8 cellular contexts compared by ENCODE assay signal in genomic region chr3:128725932-128726690, GRCh38. TPM values are rescaled to one million over a fixed set of nuclear protein-coding genes. Genes with fewer than 3 reads are reported as not detected.
DNase-seq lines count a peak whose midpoint lies in the region; ATAC-seq lines count a peak whose summit lies in the region.

TSS of gene RAB7A (plus strand) at chr3:128726183. CDS start at chr3:128795368, 69,185 bp downstream.

- peaks cover 0 to 15% (median 4%) of the 10 kb centered on the region in 3 donors for H3K36me3 Mint-ChIP-seq in CD8-positive, alpha-beta memory T cell

- peak; percentile 95 to 98 (median 96) for DNase-seq in CD8-positive, alpha-beta memory T cell
- peak; percentile 91 for DNase-seq in HS-5 (ENCODE audit: low read depth)
- DNase-seq in NK-92 treated with Interleukin-12 subunit alpha and Interleukin-12 subunit beta, amount 100 ng/mL, for 24 hours (lab: John Stamatoyannopoulos, UW), result peak; percentile 92
- DNase-seq in activated CD8-positive, alpha-beta memory T cell treated with anti-CD3 and anti-CD28 coated beads for 24 hours, result peak; percentile 98
- peak; percentile 94 for DNase-seq in effector CD8-positive, alpha-beta T cell (lab: John Stamatoyannopoulos, UW)
- peak; percentile 99 for DNase-seq in lung microvascular endothelial cell (ENCODE audit: low read depth in 2 of 2)
- peak; percentile 93 to 96 (median 96) for DNase-seq in stimulated activated CD4-positive, alpha-beta T cell treated with anti-CD3 and anti-CD28 coated beads, TNF-alpha, amount 100 ng/mL, for 48 hours (ENCODE audit: low read depth in 3 of 3)

- H3K9me3 ChIP-seq in CD8-positive, alpha-beta memory T cell (ENCODE audit: low read length), result no peaks in the 10 kb centered on the region

- H3K4me3 Mint-ChIP-seq in CD8-positive, alpha-beta memory T cell, result peak within 1 kb of the TSS; percentile 89 to 99 (median 97)

- no peaks in the 10 kb centered on the region for H3K27me3 ChIP-seq in CD8-positive, alpha-beta memory T cell (ENCODE audit: insufficient read depth, low read length, poor library complexity, severe bottlenecking)

- H3K27me3 Mint-ChIP-seq in CD8-positive, alpha-beta memory T cell, result peaks cover 0 to 8% of the 10 kb centered on the region in 2 donors

- POLR2A ChIA-PET in CD8-positive, alpha-beta memory T cell (lab: Charles Lee), result interaction anchor here (0.6 to 1.5 kb wide), 5 partner anchors 11 to 152 kb away, joined by 3 to 6 read pairs (median 3); no protein-coding TSS in a partner anchor

- peak; percentile 70 for ATAC-seq in GM19468 (IDR thresholded peaks at IDR 0.05; ENCODE audit: extremely low read depth, unreplicated experiment)

- no peaks in the 10 kb centered on the region for H3K36me3 ChIP-seq in CD8-positive, alpha-beta memory T cell (ENCODE audit: insufficient read depth, low read length)

- H3K4me1 ChIP-seq in CD8-positive, alpha-beta memory T cell (ENCODE audit: insufficient read depth, low read length), result peaks cover 50% of the 10 kb centered on the region

- CTCF ChIA-PET in CD8-positive, alpha-beta memory T cell (lab: Charles Lee), result interaction anchor here (0.9 to 3.3 kb wide), 7 partner anchors 10 to 109 kb away, joined by 3 to 15 read pairs (median 5); no protein-coding TSS in a partner anchor

- peaks cover 0 to under 1% (median 0%) of the 10 kb centered on the region in 5 donors for H3K9me3 Mint-ChIP-seq in CD8-positive, alpha-beta memory T cell

- H3K27ac ChIP-seq in CD8-positive, alpha-beta memory T cell (ENCODE audit: low read depth, low read length), result peak within 1 kb of the TSS; percentile 92

- H3K4me3 ChIP-seq in CD8-positive, alpha-beta memory T cell (ENCODE audit: low read length), result peak within 1 kb of the TSS; percentile 91

- peak within 1 kb of the TSS; percentile 86 to 99 (median 96) for H3K27ac Mint-ChIP-seq in CD8-positive, alpha-beta memory T cell

- peaks cover 46 to 58% (median 56%) of the 10 kb centered on the region in 3 donors for H3K4me1 Mint-ChIP-seq in CD8-positive, alpha-beta memory T cell

RNA-seq across cellular contexts. Expression of gene RAB7A, which starts in this region (rescaled TPM):
- 100 to 1,000 TPM; 260 to 285 TPM for total RNA-seq in CD8-positive, alpha-beta memory T cell
- polyA plus RNA-seq in CD8-positive, alpha-beta memory T cell, result 206 TPM
- total RNA-seq in lung microvascular endothelial cell, result 21.8 and 33.5 TPM in 2 replicates

Comparison
In these comparisons a context has a peak if more than half of its experiments do, and no peak if none do; other contexts are left out.
1. Peak in every context shown above with its lines: DNase-seq, ATAC-seq, H3K4me3 ChIP-seq and H3K27ac ChIP-seq.